Comparison of ENCODE assay signal across 8 cellular contexts in genomic region chr14:20469242-20469889, GRCh38. TPM values are rescaled to one million over a fixed set of nuclear protein-coding genes. Genes with fewer than 3 reads are reported as not detected.
A peak's percentile ranks its signal among the peaks of the same experiment; 100 is the strongest.
DNase-seq lines count a peak whose midpoint lies in the region; ATAC-seq and FAIRE-seq lines count a peak whose summit lies in the region.

Gene PNP, plus strand, starts transcription at chr14:20469406. Its CDS starts 119 bp downstream, at chr14:20469525.

- H3K9me3 ChIP-seq in T-helper 17 cell (ENCODE audit: control insufficient read depth, low read length, poor library complexity, severe bottlenecking): no peaks in the 10 kb centered on the region

- DNase-seq in NCI-H187 (lab: John Stamatoyannopoulos, UW): peak; percentile 85 to 86
- DNase-seq in T-helper 17 cell: peak; percentile 71 to 84 (median 81)
- peak; percentile 28 to 98 (median 76) for DNase-seq in amygdala (lab: John Stamatoyannopoulos, UW)
- DNase-seq in left ventricle myocardium superior: peak; percentile 88
- peak; percentile 68 for DNase-seq in pulmonary artery endothelial cell (ENCODE audit: low read depth, low spot score)
- peak; percentile 98 for DNase-seq in urothelium cell line (ENCODE audit: low spot score)

- peak; percentile 95 for ATAC-seq in GM18502 (IDR thresholded peaks at IDR 0.05; ENCODE audit: poor library complexity, unreplicated experiment)
- ATAC-seq in HG02943 (IDR thresholded peaks at IDR 0.05; ENCODE audit: low read depth, unreplicated experiment): peak; percentile 92
- peak; percentile 94 for ATAC-seq in T-helper 17 cell
- ATAC-seq in left ventricle myocardium superior: peak; percentile 98

- peaks cover 12% of the 10 kb centered on the region for H3K36me3 Mint-ChIP-seq in T-helper 17 cell (ENCODE audit: low read depth)

- peak; percentile 86 for FAIRE-seq in urothelium cell line (lab: Jason Lieb, UNC)

- H3K4me3 Mint-ChIP-seq in T-helper 17 cell: peak within 1 kb of the TSS; percentile 100

- H3K4me1 Mint-ChIP-seq in T-helper 17 cell: peaks cover 50% of the 10 kb centered on the region

- intact Hi-C loops in left ventricle myocardium superior (cut with micrococcal nuclease): no loop called here

- H3K27me3 Mint-ChIP-seq in T-helper 17 cell: no peaks in the 10 kb centered on the region

- H3K27ac Mint-ChIP-seq in T-helper 17 cell: peak within 1 kb of the TSS; percentile 97

RNA-seq across cellular contexts. Expression of gene PNP, which starts in this region (rescaled TPM):
- total RNA-seq in T-helper 17 cell (100 to 1,000 TPM in 1 of 2 donors, 10 to 100 TPM in 1; 79.8 to 127 TPM), left ventricle myocardium superior (6.5 TPM), pulmonary artery endothelial cell (219 and 286 TPM in 2 replicates)

Comparison
In these comparisons a context has a peak if more than half of its experiments do, and no peak if none do; other contexts are left out.
1. Peak in every context shown above with its lines: DNase-seq and ATAC-seq.
2. RNA of gene PNP (total RNA-seq): 219 to 286 TPM in pulmonary artery endothelial cell and 79.8 to 127 TPM in T-helper 17 cell; 6.5 TPM in left ventricle myocardium superior (single experiment); every median in the first group is over 10 times any median in the second.